In the genomic region with DNA sequence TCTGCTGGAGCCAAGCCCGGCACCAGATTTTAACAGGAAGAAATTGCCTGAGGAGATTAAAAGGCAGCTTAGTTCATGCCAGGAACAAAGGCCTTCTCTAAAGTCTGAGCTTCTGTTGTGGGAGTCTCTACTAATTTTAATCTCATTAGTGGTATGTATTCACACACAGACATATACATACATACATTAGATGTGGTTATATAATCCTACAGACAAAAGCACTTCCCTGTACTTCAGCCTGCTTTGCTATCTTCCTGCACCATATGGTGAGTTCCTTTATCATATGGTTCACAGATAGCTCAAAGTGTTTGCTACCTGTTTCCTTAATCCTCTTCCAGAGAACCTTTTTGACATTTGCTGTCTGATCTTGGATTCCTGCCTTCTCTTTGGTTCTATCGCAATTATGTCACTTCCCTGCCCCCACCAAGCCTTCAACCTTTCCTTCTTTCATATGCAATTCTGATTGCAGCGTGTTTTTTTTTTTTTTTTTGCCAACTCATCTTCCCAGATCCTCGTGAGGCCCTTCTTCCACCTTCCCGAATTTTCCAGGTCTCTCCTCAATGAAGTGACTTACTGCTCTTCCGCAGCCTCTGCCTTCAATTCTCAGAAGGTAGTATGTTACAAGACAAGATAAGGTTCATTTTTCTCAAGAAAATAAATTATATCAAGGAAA, we compare ENCODE assay signal across 1 cellular context.
TF ChIP-seq lines count a peak whose summit lies in the region.

No MANE protein-coding gene starts in this region.

TF ChIP-seq in GM23338, 12 proteins besides CTCF, POLR2A, EP300 and RAD21:
- TF ChIP-seq, protein P1, sequence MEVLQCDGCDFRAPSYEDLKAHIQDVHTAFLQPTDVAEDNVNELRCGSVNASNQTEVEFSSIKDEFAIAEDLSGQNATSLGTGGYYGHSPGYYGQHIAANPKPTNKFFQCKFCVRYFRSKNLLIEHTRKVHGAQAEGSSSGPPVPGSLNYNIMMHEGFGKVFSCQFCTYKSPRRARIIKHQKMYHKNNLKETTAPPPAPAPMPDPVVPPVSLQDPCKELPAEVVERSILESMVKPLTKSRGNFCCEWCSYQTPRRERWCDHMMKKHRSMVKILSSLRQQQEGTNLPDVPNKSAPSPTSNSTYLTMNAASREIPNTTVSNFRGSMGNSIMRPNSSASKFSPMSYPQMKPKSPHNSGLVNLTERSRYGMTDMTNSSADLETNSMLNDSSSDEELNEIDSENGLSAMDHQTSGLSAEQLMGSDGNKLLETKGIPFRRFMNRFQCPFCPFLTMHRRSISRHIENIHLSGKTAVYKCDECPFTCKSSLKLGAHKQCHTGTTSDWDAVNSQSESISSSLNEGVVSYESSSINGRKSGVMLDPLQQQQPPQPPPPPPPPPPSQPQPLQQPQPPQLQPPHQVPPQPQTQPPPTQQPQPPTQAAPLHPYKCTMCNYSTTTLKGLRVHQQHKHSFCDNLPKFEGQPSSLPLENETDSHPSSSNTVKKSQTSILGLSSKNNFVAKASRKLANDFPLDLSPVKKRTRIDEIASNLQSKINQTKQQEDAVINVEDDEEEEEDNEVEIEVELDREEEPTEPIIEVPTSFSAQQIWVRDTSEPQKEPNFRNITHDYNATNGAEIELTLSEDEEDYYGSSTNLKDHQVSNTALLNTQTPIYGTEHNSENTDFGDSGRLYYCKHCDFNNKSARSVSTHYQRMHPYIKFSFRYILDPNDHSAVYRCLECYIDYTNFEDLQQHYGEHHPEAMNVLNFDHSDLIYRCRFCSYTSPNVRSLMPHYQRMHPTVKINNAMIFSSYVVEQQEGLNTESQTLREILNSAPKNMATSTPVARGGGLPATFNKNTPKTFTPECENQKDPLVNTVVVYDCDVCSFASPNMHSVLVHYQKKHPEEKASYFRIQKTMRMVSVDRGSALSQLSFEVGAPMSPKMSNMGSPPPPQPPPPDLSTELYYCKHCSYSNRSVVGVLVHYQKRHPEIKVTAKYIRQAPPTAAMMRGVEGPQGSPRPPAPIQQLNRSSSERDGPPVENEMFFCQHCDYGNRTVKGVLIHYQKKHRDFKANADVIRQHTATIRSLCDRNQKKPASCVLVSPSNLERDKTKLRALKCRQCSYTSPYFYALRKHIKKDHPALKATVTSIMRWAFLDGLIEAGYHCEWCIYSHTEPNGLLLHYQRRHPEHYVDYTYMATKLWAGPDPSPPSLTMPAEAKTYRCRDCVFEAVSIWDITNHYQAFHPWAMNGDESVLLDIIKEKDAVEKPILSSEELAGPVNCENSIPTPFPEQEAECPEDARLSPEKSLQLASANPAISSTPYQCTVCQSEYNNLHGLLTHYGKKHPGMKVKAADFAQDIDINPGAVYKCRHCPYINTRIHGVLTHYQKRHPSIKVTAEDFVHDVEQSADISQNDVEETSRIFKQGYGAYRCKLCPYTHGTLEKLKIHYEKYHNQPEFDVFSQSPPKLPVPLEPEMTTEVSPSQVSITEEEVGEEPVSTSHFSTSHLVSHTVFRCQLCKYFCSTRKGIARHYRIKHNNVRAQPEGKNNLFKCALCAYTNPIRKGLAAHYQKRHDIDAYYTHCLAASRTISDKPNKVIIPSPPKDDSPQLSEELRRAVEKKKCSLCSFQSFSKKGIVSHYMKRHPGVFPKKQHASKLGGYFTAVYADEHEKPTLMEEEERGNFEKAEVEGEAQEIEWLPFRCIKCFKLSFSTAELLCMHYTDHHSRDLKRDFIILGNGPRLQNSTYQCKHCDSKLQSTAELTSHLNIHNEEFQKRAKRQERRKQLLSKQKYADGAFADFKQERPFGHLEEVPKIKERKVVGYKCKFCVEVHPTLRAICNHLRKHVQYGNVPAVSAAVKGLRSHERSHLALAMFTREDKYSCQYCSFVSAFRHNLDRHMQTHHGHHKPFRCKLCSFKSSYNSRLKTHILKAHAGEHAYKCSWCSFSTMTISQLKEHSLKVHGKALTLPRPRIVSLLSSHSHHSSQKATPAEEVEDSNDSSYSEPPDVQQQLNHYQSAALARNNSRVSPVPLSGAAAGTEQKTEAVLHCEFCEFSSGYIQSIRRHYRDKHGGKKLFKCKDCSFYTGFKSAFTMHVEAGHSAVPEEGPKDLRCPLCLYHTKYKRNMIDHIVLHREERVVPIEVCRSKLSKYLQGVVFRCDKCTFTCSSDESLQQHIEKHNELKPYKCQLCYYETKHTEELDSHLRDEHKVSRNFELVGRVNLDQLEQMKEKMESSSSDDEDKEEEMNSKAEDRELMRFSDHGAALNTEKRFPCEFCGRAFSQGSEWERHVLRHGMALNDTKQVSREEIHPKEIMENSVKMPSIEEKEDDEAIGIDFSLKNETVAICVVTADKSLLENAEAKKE (CRISPR knock-in tag; IDR thresholded peaks at IDR 0.05) = no peak
- TF ChIP-seq, protein P2, sequence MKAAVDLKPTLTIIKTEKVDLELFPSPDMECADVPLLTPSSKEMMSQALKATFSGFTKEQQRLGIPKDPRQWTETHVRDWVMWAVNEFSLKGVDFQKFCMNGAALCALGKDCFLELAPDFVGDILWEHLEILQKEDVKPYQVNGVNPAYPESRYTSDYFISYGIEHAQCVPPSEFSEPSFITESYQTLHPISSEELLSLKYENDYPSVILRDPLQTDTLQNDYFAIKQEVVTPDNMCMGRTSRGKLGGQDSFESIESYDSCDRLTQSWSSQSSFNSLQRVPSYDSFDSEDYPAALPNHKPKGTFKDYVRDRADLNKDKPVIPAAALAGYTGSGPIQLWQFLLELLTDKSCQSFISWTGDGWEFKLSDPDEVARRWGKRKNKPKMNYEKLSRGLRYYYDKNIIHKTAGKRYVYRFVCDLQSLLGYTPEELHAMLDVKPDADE (IDR thresholded peaks at IDR 0.05) = no peak
- no peak for TF ChIP-seq ZNF331 (CRISPR knock-in tag; IDR thresholded peaks at IDR 0.05; ENCODE audit: low read depth)
- TF ChIP-seq ZNF114 (CRISPR knock-in tag; IDR thresholded peaks at IDR 0.05) = no peak
- no peak for TF ChIP-seq JUNB (IDR thresholded peaks at IDR 0.05; ENCODE audit: unreplicated experiment)
- no peak for TF ChIP-seq POLR2AphosphoS5 (IDR thresholded peaks at IDR 0.05; ENCODE audit: low read depth)
- TF ChIP-seq STAT1 (IDR thresholded peaks at IDR 0.05; ENCODE audit: unreplicated experiment) = no peak
- TF ChIP-seq CREB1 (CRISPR knock-in tag; IDR thresholded peaks at IDR 0.05; ENCODE audit: low read depth) = no peak
- TF ChIP-seq, protein P3, sequence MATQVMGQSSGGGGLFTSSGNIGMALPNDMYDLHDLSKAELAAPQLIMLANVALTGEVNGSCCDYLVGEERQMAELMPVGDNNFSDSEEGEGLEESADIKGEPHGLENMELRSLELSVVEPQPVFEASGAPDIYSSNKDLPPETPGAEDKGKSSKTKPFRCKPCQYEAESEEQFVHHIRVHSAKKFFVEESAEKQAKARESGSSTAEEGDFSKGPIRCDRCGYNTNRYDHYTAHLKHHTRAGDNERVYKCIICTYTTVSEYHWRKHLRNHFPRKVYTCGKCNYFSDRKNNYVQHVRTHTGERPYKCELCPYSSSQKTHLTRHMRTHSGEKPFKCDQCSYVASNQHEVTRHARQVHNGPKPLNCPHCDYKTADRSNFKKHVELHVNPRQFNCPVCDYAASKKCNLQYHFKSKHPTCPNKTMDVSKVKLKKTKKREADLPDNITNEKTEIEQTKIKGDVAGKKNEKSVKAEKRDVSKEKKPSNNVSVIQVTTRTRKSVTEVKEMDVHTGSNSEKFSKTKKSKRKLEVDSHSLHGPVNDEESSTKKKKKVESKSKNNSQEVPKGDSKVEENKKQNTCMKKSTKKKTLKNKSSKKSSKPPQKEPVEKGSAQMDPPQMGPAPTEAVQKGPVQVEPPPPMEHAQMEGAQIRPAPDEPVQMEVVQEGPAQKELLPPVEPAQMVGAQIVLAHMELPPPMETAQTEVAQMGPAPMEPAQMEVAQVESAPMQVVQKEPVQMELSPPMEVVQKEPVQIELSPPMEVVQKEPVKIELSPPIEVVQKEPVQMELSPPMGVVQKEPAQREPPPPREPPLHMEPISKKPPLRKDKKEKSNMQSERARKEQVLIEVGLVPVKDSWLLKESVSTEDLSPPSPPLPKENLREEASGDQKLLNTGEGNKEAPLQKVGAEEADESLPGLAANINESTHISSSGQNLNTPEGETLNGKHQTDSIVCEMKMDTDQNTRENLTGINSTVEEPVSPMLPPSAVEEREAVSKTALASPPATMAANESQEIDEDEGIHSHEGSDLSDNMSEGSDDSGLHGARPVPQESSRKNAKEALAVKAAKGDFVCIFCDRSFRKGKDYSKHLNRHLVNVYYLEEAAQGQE (IDR thresholded peaks at IDR 0.05; ENCODE audit: unreplicated experiment) = no peak
- TF ChIP-seq EZH2 (IDR thresholded peaks at IDR 0.05; ENCODE audit: low read depth, unreplicated experiment) = no peak
- TF ChIP-seq EZH2phosphoT487 (IDR thresholded peaks at IDR 0.05; ENCODE audit: unreplicated experiment) = no peak
- no peak for TF ChIP-seq NANOG (IDR thresholded peaks at IDR 0.05; ENCODE audit: borderline replicate concordance)
TF ChIP-seq in GM23338: peak in this region for 0.
